18 cellular contexts compared by ENCODE assay signal in the genomic region with DNA sequence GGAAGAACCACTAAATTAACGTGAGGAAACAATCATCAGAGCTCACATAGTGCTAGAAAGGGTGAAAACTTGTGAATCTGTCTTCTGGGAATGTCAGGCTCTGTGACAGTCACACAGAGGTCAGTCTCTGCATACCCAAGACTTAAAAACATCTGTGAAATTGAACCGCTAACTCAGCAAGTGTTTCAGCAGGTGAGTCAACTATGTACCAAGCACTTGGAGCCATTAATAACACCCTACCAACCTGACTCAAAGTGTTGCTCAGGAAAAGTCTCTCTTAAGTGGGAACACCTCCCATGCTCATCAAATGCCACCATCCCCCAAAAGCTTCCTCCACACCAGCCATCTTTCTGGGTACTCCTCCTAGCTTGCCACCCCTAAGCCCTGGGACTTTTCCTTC.
A peak's percentile ranks its signal among the peaks of the same experiment; 100 is the strongest.
DNase-seq lines count a peak whose midpoint lies in the region; ATAC-seq and TF ChIP-seq lines count a peak whose summit lies in the region.
"Had no signal": no experiment of that assay in that cellular context is flagged by ENCODE, and none has a peak within 500 bp of the region (broad histone marks: within the 10 kb centered on the region; RNA-seq: fewer than 3 reads in every experiment).

No MANE protein-coding gene starts in this region.

- DNase-seq in NCI-H524 (lab: John Stamatoyannopoulos, UW) (no peak), testis (no peak), Ammon's horn (ENCODE audit: low spot score) (no peak)
- DNase-seq: BE2C; Calu3; CD4-positive, alpha-beta memory T cell; DMS79; GOT3; Karpas-422; NCI-H1105 treated with DMSO at 0.1 percent for 48 hours; NCI-H187; NCI-H446; NCI-H748 treated with DMSO at 0.1 percent for 48 hours had no signal

- 69 to 70% methylated on average over 2 of the region's 2 CpGs for WGBS in testis, 2 donors

- intact Hi-C loops in testis (cut with DNase I; ENCODE audit: low total_unique reads): no loop called here

- H3K4me3 Mint-ChIP-seq in activated T-helper 17 cell treated with anti-CD3 and anti-CD28 coated beads, Interleukin-2, amount 50 U/mL, for 72 hours: no peak overlapping the region
- H3K4me3 Mint-ChIP-seq in nephron: no peak overlapping the region
- H3K4me3 Mint-ChIP-seq: CD4-positive, alpha-beta memory T cell had no signal

- no peak overlapping the region for H3K4me3 ChIP-seq in testis

- H3K27ac ChIP-seq in testis: no peak overlapping the region

- H3K36me3 ChIP-seq in testis (ENCODE audit: low read depth, missing control alignments): no peaks in the 10 kb centered on the region
- H3K36me3 ChIP-seq: BE2C had no signal

- peaks cover 23% of the 10 kb centered on the region for H3K27me3 Mint-ChIP-seq in activated T-helper 17 cell treated with anti-CD3 and anti-CD28 coated beads, Interleukin-2, amount 50 U/mL, for 72 hours
- no peaks in the 10 kb centered on the region for H3K27me3 Mint-ChIP-seq in nephron (ENCODE audit: low read depth)

- H3K9me3 ChIP-seq in testis: no peaks in the 10 kb centered on the region
- H3K9me3 ChIP-seq: BE2C had no signal

- no peaks in the 10 kb centered on the region for H3K4me1 Mint-ChIP-seq in activated T-helper 17 cell treated with anti-CD3 and anti-CD28 coated beads, Interleukin-2, amount 50 U/mL, for 72 hours
- H3K4me1 Mint-ChIP-seq in nephron: peaks cover 8% of the 10 kb centered on the region

- H3K4me1 ChIP-seq in testis: no peaks in the 10 kb centered on the region
- H3K4me1 ChIP-seq: BE2C had no signal

- TF ChIP-seq POLR2A in testis (IDR thresholded peaks at IDR 0.05): no peak

- ATAC-seq in GM18868 (IDR thresholded peaks at IDR 0.05; ENCODE audit: unreplicated experiment) (peak; percentile 54), HG02885 (IDR thresholded peaks at IDR 0.05; ENCODE audit: poor library complexity, unreplicated experiment) (peak; percentile 75)
- peak; percentile 68 for ATAC-seq in activated T-helper 17 cell treated with anti-CD3 and anti-CD28 coated beads, Interleukin-2, amount 50 U/mL, for 72 hours (replicated peaks)
- ATAC-seq: Right ventricle myocardium inferior had no signal

- H3K36me3 Mint-ChIP-seq in activated T-helper 17 cell treated with anti-CD3 and anti-CD28 coated beads, Interleukin-2, amount 50 U/mL, for 72 hours (ENCODE audit: low read depth): no peaks in the 10 kb centered on the region
- H3K36me3 Mint-ChIP-seq in nephron (ENCODE audit: low read depth): no peaks in the 10 kb centered on the region
- H3K36me3 Mint-ChIP-seq: CD4-positive, alpha-beta memory T cell had no signal

- no peak for TF ChIP-seq CTCF in nephron (IDR thresholded peaks at IDR 0.05; ENCODE audit: unreplicated experiment in 3 of 3)
- no peak for TF ChIP-seq CTCF in testis (IDR thresholded peaks at IDR 0.05)

- no peaks in the 10 kb centered on the region for H3K9me3 Mint-ChIP-seq in activated T-helper 17 cell treated with anti-CD3 and anti-CD28 coated beads, Interleukin-2, amount 50 U/mL, for 72 hours
- no peaks in the 10 kb centered on the region for H3K9me3 Mint-ChIP-seq in nephron

- H3K27ac Mint-ChIP-seq in activated T-helper 17 cell treated with anti-CD3 and anti-CD28 coated beads, Interleukin-2, amount 50 U/mL, for 72 hours: no peak overlapping the region
- peak overlapping the region in 2 of 3 experiments; percentile 17 to 27 for H3K27ac Mint-ChIP-seq in nephron
- H3K27ac Mint-ChIP-seq: CD4-positive, alpha-beta memory T cell had no signal

- H3K27me3 ChIP-seq in testis: no peaks in the 10 kb centered on the region
- H3K27me3 ChIP-seq: BE2C had no signal
